In the genomic region with DNA sequence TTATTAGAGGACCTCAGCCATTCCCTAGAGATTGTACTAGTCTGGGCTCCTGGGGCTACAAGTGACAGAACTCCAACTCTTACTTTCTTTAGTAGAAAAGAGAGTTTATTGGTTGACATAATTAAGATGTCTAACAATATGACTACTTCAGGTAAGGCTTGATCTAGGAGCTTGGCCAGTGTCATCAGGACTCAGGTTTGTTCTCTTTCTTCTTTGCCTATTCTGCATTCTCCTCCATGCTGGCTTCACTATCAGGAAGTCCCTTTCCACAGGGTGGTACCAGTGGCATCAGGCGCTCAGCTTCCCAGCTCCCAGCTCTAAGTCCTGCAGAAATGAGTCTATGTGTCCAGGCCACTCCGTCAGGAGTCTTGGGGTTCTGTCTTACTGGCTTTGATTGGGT, we compare ENCODE assay signal across 27 cellular contexts.
"Had no signal": no experiment of that assay in that cellular context is flagged by ENCODE, and none has a peak within 500 bp of the region (broad histone marks: within the 10 kb centered on the region; RNA-seq: fewer than 3 reads in every experiment).

No MANE protein-coding gene starts in this region.

- FAIRE-seq: urothelium cell line had no signal

- ATAC-seq: stimulated activated effector memory CD8-positive, alpha-beta T cell treated with anti-CD3 and anti-CD28 coated beads, Interleukin-12 subunit alpha, Interleukin-12 subunit beta, amount 100 ng/mL, for 72 hours; stimulated activated memory B cell treated with anti-CD40 and anti-IgM and Interleukin-4, amounts not matched to agents 10 μg/mL and 1 μg/mL and 100 μg/mL, for 72 hours; stimulated activated naive B cell treated with anti-CD40 and anti-IgM and Interleukin-4, amounts not matched to agents 10 μg/mL and 1 μg/mL and 100 μg/mL, for 72 hours; stimulated activated naive CD8-positive, alpha-beta T cell treated with anti-CD3 and anti-CD28 coated beads, Interleukin-15, amount 100 ng/mL, for 72 hours; stimulated activated naive CD8-positive, alpha-beta T cell treated with anti-CD3 and anti-CD28 coated beads, Interleukin-15, Interleukin-2, amounts not matched to agents 100 U/mL and 50 U/mL, for 24 hours; upper lobe of right lung had no signal

- H3K9me3 ChIP-seq: testis, thoracic aorta, thyroid gland, tibial artery, transverse colon, upper lobe of left lung, upper lobe of right lung, uterus, vagina had no signal

- H3K27ac ChIP-seq: stomach, suprapubic skin, testis, thoracic aorta, thyroid gland, tibial artery, tibial nerve, transverse colon, upper lobe of left lung, upper lobe of right lung, uterus, vagina had no signal

- H3K36me3 ChIP-seq: stomach, suprapubic skin, thoracic aorta, thyroid gland, tibial artery, tibial nerve, transverse colon, upper lobe of left lung, upper lobe of right lung, uterus, vagina had no signal

- H3K4me1 ChIP-seq: stomach, suprapubic skin, testis, thyroid gland, tibial artery, tibial nerve, transverse colon, upper lobe of left lung, upper lobe of right lung, uterus, vagina had no signal

- DNase-seq: stimulated activated CD4-positive, alpha-beta T cell treated with anti-CD3 and anti-CD28 coated beads, Interleukin-2, amount 100 ng/mL, for 48 hours; stimulated activated CD4-positive, alpha-beta T cell treated with anti-CD3 and anti-CD28 coated beads, Interleukin-4, amount 100 ng/mL, for 1 hour; stimulated activated CD4-positive, alpha-beta T cell treated with anti-CD3 and anti-CD28 coated beads, Interleukin-4, amount 100 ng/mL, for 24 hours; stimulated activated CD4-positive, alpha-beta T cell treated with anti-CD3 and anti-CD28 coated beads, Interleukin-4, amount 100 ng/mL, for 4 hours; stimulated activated CD8-positive, alpha-beta memory T cell treated with anti-CD3 and anti-CD28 coated beads, Interleukin-4, amount 100 ng/mL, for 48 hours; stimulated activated naive B cell treated with anti-CD40 and anti-IgM and Interleukin-4, amounts not matched to agents 10 μg/mL and 1 μg/mL and 100 μg/mL, for 72 hours; stimulated activated naive CD4-positive, alpha-beta T cell; stimulated activated naive CD4-positive, alpha-beta T cell treated with Interleukin-2 at 50 U/mL for 16 hours; stimulated activated naive CD8-positive, alpha-beta T cell treated with anti-CD3 and anti-CD28 coated beads, Interleukin-15, amount 100 ng/mL, for 72 hours; stimulated activated naive CD8-positive, alpha-beta T cell treated with anti-CD3 and anti-CD28 coated beads, Interleukin-15, Interleukin-2, amounts not matched to agents 100 U/mL and 50 U/mL, for 24 hours; stomach; substantia nigra; testis; thyroid gland; tibial artery; transverse colon; trophoblast cell; upper lobe of left lung; upper lobe of right lung; uterus had no signal

- H3K4me3 ChIP-seq: stomach, suprapubic skin, testis, thoracic aorta, thyroid gland, tibial artery, tibial nerve, transverse colon, upper lobe of left lung, upper lobe of right lung, uterus, vagina had no signal

- H3K27me3 ChIP-seq: suprapubic skin, testis, thyroid gland, tibial artery, tibial nerve, transverse colon, upper lobe of left lung, upper lobe of right lung, uterus, vagina had no signal
